In genomic region chr2:190977505-190977904, GRCh38 we compare ENCODE assay signal across 1 cellular context.
TF ChIP-seq lines count a peak whose summit lies in the region.

No MANE protein-coding gene starts in this region.

TF ChIP-seq in GM12878, 131 proteins besides CTCF, POLR2A, EP300 and RAD21 (continued from another document):
- no peak for TF ChIP-seq E2F4 (IDR thresholded peaks at IDR 0.05; ENCODE audit: low read depth, low read length)
